Comparison of ENCODE assay signal across 8 cellular contexts in genomic region chr6:105492706-105493673, GRCh38.
A peak's percentile ranks its signal among the peaks of the same experiment; 100 is the strongest.
DNase-seq lines count a peak whose midpoint lies in the region; ATAC-seq and TF ChIP-seq lines count a peak whose summit lies in the region.

No MANE protein-coding gene starts in this region.

- BruUV-seq in Caco-2 (replicated peaks; lab: Mats Ljungman, UMichigan), result no TSS peak

- H3K27me3 Mint-ChIP-seq in Caco-2 (ENCODE audit: insufficient read depth, unreplicated experiment), result no peaks in the 10 kb centered on the region

- no peaks in the 10 kb centered on the region for H3K36me3 ChIP-seq in left ventricle myocardium inferior
- no peaks in the 10 kb centered on the region for H3K36me3 ChIP-seq in SJCRH30
- H3K36me3 ChIP-seq in Caco-2 (ENCODE audit: control insufficient read depth, insufficient read depth, low read length), result no peaks in the 10 kb centered on the region

- no peak overlapping the region for H3K4me3 ChIP-seq in left ventricle myocardium inferior
- no peak overlapping the region for H3K4me3 ChIP-seq in SJCRH30
- no peak overlapping the region for H3K4me3 ChIP-seq in Caco-2 (ENCODE audit: low read depth, low read length)

- H3K9me3 ChIP-seq in left ventricle myocardium inferior (replicated peaks) (no peaks in the 10 kb centered on the region), SJCRH30 (replicated peaks) (no peaks in the 10 kb centered on the region), Caco-2 (no peaks in the 10 kb centered on the region)

- H3K4me1 Mint-ChIP-seq in Caco-2 (ENCODE audit: low read depth, unreplicated experiment), result peaks cover 31% of the 10 kb centered on the region

- DNase-seq in left ventricle myocardium inferior (no peak), kidney glomerular epithelial cell (lab: John Stamatoyannopoulos, UW) (no peak), Ammon's horn (ENCODE audit: low spot score) (no peak), SJCRH30 (no peak), Caco-2 (no peak)

- no peak overlapping the region for H3K27ac Mint-ChIP-seq in Caco-2 (ENCODE audit: unreplicated experiment)

- H3K4me3 Mint-ChIP-seq in Caco-2 (ENCODE audit: unreplicated experiment), result no peak overlapping the region

- ATAC-seq in GM18508 (IDR thresholded peaks at IDR 0.05; ENCODE audit: insufficient read depth, unreplicated experiment), result peak; percentile 63
- ATAC-seq in GM21515 (IDR thresholded peaks at IDR 0.05; ENCODE audit: unreplicated experiment), result peak; percentile 72
- ATAC-seq in HG03457 (IDR thresholded peaks at IDR 0.05; ENCODE audit: unreplicated experiment), result peak; percentile 56

- H3K27ac ChIP-seq in left ventricle myocardium inferior (replicated peaks) (peak overlapping the region; percentile 68), SJCRH30 (no peak overlapping the region)

- H3K4me1 ChIP-seq in left ventricle myocardium inferior (peaks cover 53% of the 10 kb centered on the region), SJCRH30 (no peaks in the 10 kb centered on the region), Caco-2 (peaks cover 28% of the 10 kb centered on the region)

- POLR2A ChIA-PET in Caco-2 (lab: Charles Lee), result no interaction called here

- CTCF ChIA-PET in Caco-2 (lab: Charles Lee), result interaction anchor here (0.6 kb wide), 2 partner anchors 9 to 990 kb away, joined by 3 read pairs; no protein-coding TSS in a partner anchor

- no peak for TF ChIP-seq CTCF in left ventricle myocardium inferior (IDR thresholded peaks at IDR 0.05; ENCODE audit: borderline replicate concordance)
- no peak for TF ChIP-seq CTCF in Caco-2 (IDR thresholded peaks at IDR 0.05; ENCODE audit: insufficient read depth in 1 of 2, low read depth in 1 of 2, low read length in 1 of 2, severe bottlenecking in 1 of 2, unreplicated experiment in 1 of 2)

- no peaks in the 10 kb centered on the region for H3K36me3 Mint-ChIP-seq in Caco-2 (ENCODE audit: insufficient read depth, unreplicated experiment)

- intact Hi-C loops in left ventricle myocardium inferior (cut with micrococcal nuclease), result loop anchor here (10.0 kb wide), 1 partner anchor 502 kb away; no protein-coding TSS in a partner anchor
- intact Hi-C loops in Caco-2 (cut with micrococcal nuclease; ENCODE audit: unreplicated experiment), result no loop called here

- no peaks in the 10 kb centered on the region for H3K9me3 Mint-ChIP-seq in Caco-2 (ENCODE audit: unreplicated experiment)

- H3K27me3 ChIP-seq in left ventricle myocardium inferior (ENCODE audit: low read depth) (no peaks in the 10 kb centered on the region), SJCRH30 (peaks cover 4% of the 10 kb centered on the region; the same call in 1 of the 2 replicates), Caco-2 (replicated peaks; ENCODE audit: control insufficient read depth, insufficient read depth, low read length) (no peaks in the 10 kb centered on the region)
